In genomic region chr22:38456272-38456837, GRCh38 we compare ENCODE assay signal across 11 cellular contexts. TPM values are rescaled to one million over a fixed set of nuclear protein-coding genes. Genes with fewer than 3 reads are reported as not detected.
DNase-seq lines count a peak whose midpoint lies in the region; ATAC-seq and TF ChIP-seq lines count a peak whose summit lies in the region.
"Had no signal": no experiment of that assay in that cellular context is flagged by ENCODE, and none has a peak within 500 bp of the region (broad histone marks: within the 10 kb centered on the region; RNA-seq: fewer than 3 reads in every experiment).

No MANE protein-coding gene starts in this region.

- peak overlapping the region; percentile 41 for H3K4me3 Mint-ChIP-seq in activated CD8-positive, alpha-beta T cell treated with anti-CD3 and anti-CD28 coated beads, Interleukin-2, amount 10 ng/mL, durations not matched to agents 7 days and 5 days

- no peaks in the 10 kb centered on the region for H3K9me3 ChIP-seq in heart right ventricle
- no peaks in the 10 kb centered on the region for H3K9me3 ChIP-seq in iPS-18a (ENCODE audit: control insufficient read depth, low read depth, low read length)
- no peaks in the 10 kb centered on the region for H3K9me3 ChIP-seq in thymus (ENCODE audit: control insufficient read depth)
- H3K9me3 ChIP-seq: BE2C had no signal

- H3K36me3 ChIP-seq in heart right ventricle (no peaks in the 10 kb centered on the region), iPS-18a (ENCODE audit: control insufficient read depth, low read depth, low read length) (no peaks in the 10 kb centered on the region), thymus (ENCODE audit: control insufficient read depth, insufficient read depth) (no peaks in the 10 kb centered on the region)
- H3K36me3 ChIP-seq: BE2C had no signal

- H3K36me3 Mint-ChIP-seq in activated CD8-positive, alpha-beta T cell treated with anti-CD3 and anti-CD28 coated beads, Interleukin-2, amount 10 ng/mL, durations not matched to agents 7 days and 5 days (ENCODE audit: low read depth): peaks cover 2% of the 10 kb centered on the region

- intact Hi-C loops in heart right ventricle (cut with DNase I) (no loop called here), left cardiac atrium (cut with DNase I) (loop anchor here in 1 of 2 donors (5.0 kb wide), 1 partner anchor 44 kb away; no protein-coding TSS in a partner anchor)

- H3K4me1 Mint-ChIP-seq in activated CD8-positive, alpha-beta T cell treated with anti-CD3 and anti-CD28 coated beads, Interleukin-2, amount 10 ng/mL, durations not matched to agents 7 days and 5 days (ENCODE audit: low read depth): peaks cover 11% of the 10 kb centered on the region

- peak overlapping the region in 8 of 10 donors; percentile 28 to 99 (median 80) for H3K27ac ChIP-seq in heart right ventricle
- H3K27ac ChIP-seq in iPS-18a (ENCODE audit: low read length): no peak overlapping the region
- H3K27ac ChIP-seq in thymus (ENCODE audit: low read depth): no peak overlapping the region

- POLR2A ChIA-PET in activated CD8-positive, alpha-beta T cell treated with anti-CD3 and anti-CD28 coated beads, Interleukin-2, amount 10 ng/mL, durations not matched to agents 7 days and 5 days (lab: Charles Lee): no interaction called here

- H3K27ac Mint-ChIP-seq in activated CD8-positive, alpha-beta T cell treated with anti-CD3 and anti-CD28 coated beads, Interleukin-2, amount 10 ng/mL, durations not matched to agents 7 days and 5 days: no peak overlapping the region

- H3K9ac ChIP-seq in iPS-18a (ENCODE audit: low read length): no peak overlapping the region

- H3K4me3 ChIP-seq in heart right ventricle (peak overlapping the region in 9 of 10 donors; percentile 45 to 61 (median 56)), iPS-18a (ENCODE audit: low read length) (peak overlapping the region; percentile 48), thymus (ENCODE audit: low read length) (peak overlapping the region; percentile 64)

- peaks cover 3 to 57% (median 14%) of the 10 kb centered on the region in 9 donors for H3K4me1 ChIP-seq in heart right ventricle
- H3K4me1 ChIP-seq in iPS-18a (ENCODE audit: control insufficient read depth, low read depth, low read length): peaks cover 3% of the 10 kb centered on the region
- H3K4me1 ChIP-seq in thymus (ENCODE audit: control insufficient read depth, insufficient read depth, low read length): peaks cover 37% of the 10 kb centered on the region
- H3K4me1 ChIP-seq: BE2C had no signal

- CTCF ChIA-PET in activated CD8-positive, alpha-beta T cell treated with anti-CD3 and anti-CD28 coated beads, Interleukin-2, amount 10 ng/mL, durations not matched to agents 7 days and 5 days (lab: Charles Lee): no interaction called here

- peaks cover 62% of the 10 kb centered on the region for H3K27me3 Mint-ChIP-seq in activated CD8-positive, alpha-beta T cell treated with anti-CD3 and anti-CD28 coated beads, Interleukin-2, amount 10 ng/mL, durations not matched to agents 7 days and 5 days (ENCODE audit: low read depth)

- DNase-seq in heart right ventricle: no peak
- DNase-seq in left cardiac atrium: no peak
- DNase-seq in activated CD8-positive, alpha-beta T cell treated with anti-CD3 and anti-CD28 coated beads, Interleukin-2, amount 10 ng/mL, durations not matched to agents 7 days and 5 days: no peak
- no peak for DNase-seq in effector CD8-positive, alpha-beta T cell (lab: John Stamatoyannopoulos, UW)

- peak in 1 of 8 donors; percentile 5 for ATAC-seq in heart right ventricle
- no peak for ATAC-seq in left cardiac atrium
- ATAC-seq in activated CD8-positive, alpha-beta T cell treated with anti-CD3 and anti-CD28 coated beads, Interleukin-2, amount 10 ng/mL, durations not matched to agents 7 days and 5 days: no peak
- ATAC-seq in GM21576 (IDR thresholded peaks at IDR 0.05; ENCODE audit: unreplicated experiment): no peak
- ATAC-seq in GM21515 (IDR thresholded peaks at IDR 0.05; ENCODE audit: unreplicated experiment): no peak
- ATAC-seq: sciatic nerve had no signal

- H3K27me3 ChIP-seq in heart right ventricle (peaks cover 10 to 94% (median 60%) of the 10 kb centered on the region in 7 donors), iPS-18a (ENCODE audit: control insufficient read depth, insufficient read depth, low read length) (peaks cover 71% of the 10 kb centered on the region), thymus (ENCODE audit: control insufficient read depth, insufficient read depth) (no peaks in the 10 kb centered on the region)

- WGBS in heart right ventricle, 2 donors: 50 to 52% methylated on average over 17 of the region's 17 CpGs
- 46% methylated on average over 17 of the region's 17 CpGs for WGBS in thymus

- no peaks in the 10 kb centered on the region for H3K9me3 Mint-ChIP-seq in activated CD8-positive, alpha-beta T cell treated with anti-CD3 and anti-CD28 coated beads, Interleukin-2, amount 10 ng/mL, durations not matched to agents 7 days and 5 days (ENCODE audit: insufficient read depth)

- TF ChIP-seq CTCF in heart right ventricle (IDR thresholded peaks at IDR 0.05): no peak

RNA-seq across cellular contexts. Expression of gene KCNJ4, which starts 1.4 kb away (rescaled TPM):
- 10 to 100 TPM in 9 of 10 donors, 1 to 10 TPM in 1; 4.9 to 93.3 (median 43.9) TPM for total RNA-seq in heart right ventricle
- polyA plus RNA-seq in heart right ventricle: 10 to 100 TPM in 1 of 2 donors, 1 to 10 TPM in 1; 7.6 to 19.5 TPM
- total RNA-seq in left cardiac atrium: 10 to 100 TPM in 1 of 2 donors, 1 to 10 TPM in 1; 7.2 to 15.9 TPM
- not detected for total RNA-seq in activated CD8-positive, alpha-beta T cell treated with anti-CD3 and anti-CD28 coated beads, Interleukin-2, amount 10 ng/mL, durations not matched to agents 7 days and 5 days
- polyA plus RNA-seq in thymus: 0.32 TPM
- total RNA-seq: NCI-H460 had no signal

RNA-seq across cellular contexts. Expression of gene KDELR3, which starts 11.5 kb away (rescaled TPM):
- 10 to 100 TPM in 3 of 10 donors, 1 to 10 TPM in 7; 3.4 to 12.9 (median 7.9) TPM for total RNA-seq in heart right ventricle
- 10 to 100 TPM in 1 of 2 donors, 1 to 10 TPM in 1; 9.4 to 11.5 TPM for polyA plus RNA-seq in heart right ventricle
- 10 to 100 TPM in 1 of 2 donors, 1 to 10 TPM in 1; 9.2 to 10.1 TPM for total RNA-seq in left cardiac atrium
- total RNA-seq in activated CD8-positive, alpha-beta T cell treated with anti-CD3 and anti-CD28 coated beads, Interleukin-2, amount 10 ng/mL, durations not matched to agents 7 days and 5 days: 1 to 10 TPM in 1 of 2 experiments, under 1 TPM in 1; 0.99 to 1.0 TPM
- 1.9 TPM for polyA plus RNA-seq in thymus

RNA-seq across cellular contexts. Expression of gene DDX17, which starts 49.8 kb away (rescaled TPM):
- total RNA-seq in heart right ventricle: 100 to 1,000 TPM; 156 to 236 (median 169) TPM
- 100 to 1,000 TPM in 1 of 2 donors, 10 to 100 TPM in 1; 76.2 to 241 TPM for polyA plus RNA-seq in heart right ventricle
- total RNA-seq in left cardiac atrium: 100 to 1,000 TPM; 209 to 220 TPM
- 100 to 1,000 TPM; 443 to 445 TPM for total RNA-seq in activated CD8-positive, alpha-beta T cell treated with anti-CD3 and anti-CD28 coated beads, Interleukin-2, amount 10 ng/mL, durations not matched to agents 7 days and 5 days
- 325 TPM for polyA plus RNA-seq in thymus

Comparison
In these comparisons a context has a peak if more than half of its experiments do, and no peak if none do; other contexts are left out.
1. H3K27ac ChIP-seq: peak in heart right ventricle (8 of 10); none in iPS-18a (single experiment) and thymus (single experiment).
2. RNA of gene KCNJ4, which starts 1.4 kb away (total RNA-seq): 4.9 to 93.3 TPM in heart right ventricle and 7.2 to 15.9 TPM in left cardiac atrium; not detected in activated CD8-positive, alpha-beta T cell treated with anti-CD3 and anti-CD28 coated beads, Interleukin-2, amount 10 ng/mL, durations not matched to agents 7 days and 5 days; every median in the first group is over 4 times any median in the second.
3. Peak in every context shown above with its lines, with median percentiles within 50 percentile points of each other: H3K4me3 ChIP-seq.